In the genomic region with DNA sequence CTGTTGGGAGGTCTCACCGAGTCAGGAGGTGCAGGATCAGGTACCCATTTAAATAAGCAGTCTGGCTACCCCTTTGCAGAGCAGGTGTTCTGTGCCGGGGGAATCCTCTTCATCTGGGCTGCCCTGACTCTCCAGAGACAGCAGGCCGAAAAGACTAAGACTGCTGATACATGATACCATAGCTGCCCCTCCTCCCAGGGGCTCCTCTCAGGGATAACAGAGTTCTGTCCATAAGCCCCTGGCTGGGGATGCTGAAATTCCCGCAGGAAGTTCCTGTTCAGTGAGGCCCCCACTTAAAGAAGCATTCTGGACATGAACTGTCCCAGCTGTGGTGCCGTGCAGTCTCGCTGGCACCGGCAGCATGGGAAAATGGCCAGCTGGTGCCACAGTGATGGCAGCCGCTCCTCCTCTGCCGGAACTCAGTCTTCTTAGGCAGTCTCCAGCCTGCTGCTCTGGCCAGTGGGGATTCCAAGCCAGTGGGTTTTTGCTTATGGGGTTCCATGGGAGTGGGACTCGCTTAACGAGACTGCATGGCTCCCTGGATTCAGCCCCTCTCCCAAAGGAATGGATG, we compare ENCODE assay signal across 21 cellular contexts.
A peak's percentile ranks its signal among the peaks of the same experiment; 100 is the strongest.
DNase-seq lines count a peak whose midpoint lies in the region; ATAC-seq and FAIRE-seq lines count a peak whose summit lies in the region.
"Had no signal": no experiment of that assay in that cellular context is flagged by ENCODE, and none has a peak within 500 bp of the region (broad histone marks: within the 10 kb centered on the region; RNA-seq: fewer than 3 reads in every experiment).

No MANE protein-coding gene starts in this region.

- no peak overlapping the region for H2AK5ac ChIP-seq in mesenchymal stem cell (ENCODE audit: low read length, severe bottlenecking)

- H4K91ac ChIP-seq in mesenchymal stem cell (ENCODE audit: low read length) = no peak overlapping the region

- no peak overlapping the region for H2BK12ac ChIP-seq in mesenchymal stem cell (ENCODE audit: low read length in 2 of 2)

- H2AFZ ChIP-seq in mesenchymal stem cell (ENCODE audit: low read depth, low read length) = no peak overlapping the region

- H3K9ac ChIP-seq in mesenchymal stem cell (ENCODE audit: low read length) = no peak overlapping the region

- H3K36me3 ChIP-seq in mesenchymal stem cell (ENCODE audit: control insufficient read depth in 1 of 2, insufficient read depth in 2 of 2, low read depth in 1 of 2, low read length in 2 of 2) = no peaks in the 10 kb centered on the region

- no peak overlapping the region for H3K4me2 ChIP-seq in mesenchymal stem cell (ENCODE audit: low read length, poor library complexity, severe bottlenecking)
- H3K4me2 ChIP-seq: GM23338 had no signal

- peaks cover 25% of the 10 kb centered on the region for H3K9me3 ChIP-seq in mesenchymal stem cell (ENCODE audit: control insufficient read depth, low read length)

- H3K79me1 ChIP-seq in mesenchymal stem cell (replicated peaks; ENCODE audit: low read length, poor library complexity, severe bottlenecking) = no peaks in the 10 kb centered on the region

- no peak overlapping the region for H2BK15ac ChIP-seq in mesenchymal stem cell (ENCODE audit: low read depth, poor library complexity, severe bottlenecking)

- peak overlapping the region; percentile 23 for H2BK120ac ChIP-seq in mesenchymal stem cell (ENCODE audit: low read depth, low read length)

- no peak overlapping the region for H3K4me3 ChIP-seq in mesenchymal stem cell (ENCODE audit: insufficient read depth in 1 of 2, low read depth in 1 of 2, low read length in 2 of 2)
- H3K4me3 ChIP-seq: GM23338 had no signal

- H4K8ac ChIP-seq in mesenchymal stem cell (ENCODE audit: low read length) = no peak overlapping the region

- WGBS in mesenchymal stem cell = 92% methylated on average over 11 of the region's 11 CpGs

- DNase-seq in NCI-H82 (lab: John Stamatoyannopoulos, UW) = peak; percentile 65
- no peak for DNase-seq in NCI-H82 treated with DMSO at 0.1 percent for 48 hours (lab: John Stamatoyannopoulos, UW; ENCODE audit: unreplicated experiment)
- DNase-seq in NCI-H524 treated with DMSO at 0.1 percent for 48 hours (lab: John Stamatoyannopoulos, UW) = peak; percentile 97
- no peak for DNase-seq in mesenchymal stem cell
- DNase-seq in frontal cortex (ENCODE audit: low spot score in 2 of 2) = no peak
- DNase-seq: Calu3; CD4-positive, alpha-beta memory T cell; DMS79; Kasumi-1; MV-4-11; NCI-H1417; NCI-H187 treated with DMSO at 0.1 percent for 48 hours; NCI-H510A treated with DMSO at 0.1 percent for 48 hours; Right ventricle myocardium superior had no signal

- H3K27me3 ChIP-seq in mesenchymal stem cell (ENCODE audit: control insufficient read depth in 1 of 2, insufficient read depth in 1 of 2, low read length in 2 of 2) = no peaks in the 10 kb centered on the region

- FAIRE-seq in frontal cortex (lab: Jason Lieb, UNC) = no peak
- FAIRE-seq: RCC 7860 had no signal

- no peak overlapping the region for H3K18ac ChIP-seq in mesenchymal stem cell (ENCODE audit: low read depth in 1 of 2, low read length in 2 of 2)

- no peak overlapping the region for H3K4ac ChIP-seq in mesenchymal stem cell (ENCODE audit: low read depth in 1 of 2, low read length in 2 of 2)

- ATAC-seq in GM21717 (IDR thresholded peaks at IDR 0.05; ENCODE audit: unreplicated experiment) = no peak
- no peak for ATAC-seq in HG02884 (IDR thresholded peaks at IDR 0.05; ENCODE audit: unreplicated experiment)
- ATAC-seq in HG02981 (IDR thresholded peaks at IDR 0.05; ENCODE audit: unreplicated experiment) = no peak
- ATAC-seq: GM23338, SK-N-SH treated with all-trans-retinoic acid at 6 μM for 48 hours had no signal

- no peaks in the 10 kb centered on the region for H3K4me1 ChIP-seq in mesenchymal stem cell (ENCODE audit: control insufficient read depth, insufficient read depth, low read depth, low read length)

- H3K14ac ChIP-seq in mesenchymal stem cell (ENCODE audit: low read length in 2 of 2) = no peak overlapping the region

- no peak overlapping the region for H3K23ac ChIP-seq in mesenchymal stem cell (ENCODE audit: low read length in 2 of 2)

- H2BK5ac ChIP-seq in mesenchymal stem cell (ENCODE audit: low read depth, low read length, poor library complexity, severe bottlenecking) = no peak overlapping the region

- no peak overlapping the region for H3K27ac ChIP-seq in mesenchymal stem cell (ENCODE audit: low read length, poor library complexity, severe bottlenecking)
- H3K27ac ChIP-seq: 22Rv1 had no signal

Comparison
In these comparisons a context has a peak if more than half of its experiments do, and no peak if none do; other contexts are left out.
1. DNase-seq: peak in NCI-H82 (single experiment) and NCI-H524 treated with DMSO at 0.1 percent for 48 hours (single experiment); none in NCI-H82 treated with DMSO at 0.1 percent for 48 hours (single experiment), mesenchymal stem cell (single experiment) and frontal cortex (0 of 2).